ENCODE assay signal across 11 cellular contexts in the genomic region with DNA sequence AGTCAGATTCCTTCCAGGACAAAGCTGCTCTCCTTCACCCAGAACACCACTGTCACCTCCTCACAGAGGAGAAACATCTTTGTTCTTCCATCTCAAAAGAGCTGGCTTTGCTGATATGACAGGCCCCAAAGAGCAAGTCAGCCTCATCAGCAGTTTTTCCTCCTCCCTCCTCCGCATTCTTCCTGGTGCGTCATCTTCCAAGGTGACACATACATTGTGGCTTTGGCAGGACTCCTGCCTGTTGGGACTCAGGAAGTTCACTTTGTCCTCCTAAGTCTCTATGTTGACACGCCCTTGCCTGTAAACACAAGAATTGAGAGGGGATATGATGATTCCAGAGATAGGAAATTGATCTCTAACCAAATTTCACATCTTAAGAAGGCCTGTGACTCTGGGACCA. TPM values are rescaled to one million over a fixed set of nuclear protein-coding genes. Genes with fewer than 3 reads are reported as not detected.
DNase-seq lines count a peak whose midpoint lies in the region; FAIRE-seq and TF ChIP-seq lines count a peak whose summit lies in the region.
"Not testable (repeated sequence)": the region's sequence is repeated elsewhere in the genome, so short reads cannot be mapped to it uniquely, and the experiment has no call there.
"Had no signal": no experiment of that assay in that cellular context is flagged by ENCODE, and none has a peak within 500 bp of the region (broad histone marks: within the 10 kb centered on the region; RNA-seq: fewer than 3 reads in every experiment).

No MANE protein-coding gene starts in this region.

- peaks cover 14% of the 10 kb centered on the region for H3K27me3 ChIP-seq in GM23248 (replicated peaks; ENCODE audit: insufficient read depth)
- not testable (repeated sequence) for H3K27me3 ChIP-seq in keratinocyte (ENCODE audit: control insufficient read depth, extremely low read depth, insufficient read depth, low read length); prostate gland (replicated peaks; ENCODE audit: insufficient read depth)

- not testable (repeated sequence) for H3K36me3 ChIP-seq in GM23248 (ENCODE audit: low read depth); keratinocyte (ENCODE audit: control insufficient read depth in 2 of 2, extremely low read depth in 1 of 2, insufficient read depth in 2 of 2, low read length in 2 of 2); prostate gland

- H3K27ac Mint-ChIP-seq in T-helper 1 cell treated with Interleukin-12 subunit alpha and Interleukin-12 subunit beta and Interleukin-4 antibody, amounts not matched to agents 30 μg/mL and 1 μg/mL, for 36 hours: peak overlapping the region; percentile 8

- H3K9me2 ChIP-seq in GM23248 (ENCODE audit: insufficient read depth): not testable (repeated sequence)

- H3K4me3 Mint-ChIP-seq in T-helper 1 cell treated with Interleukin-12 subunit alpha and Interleukin-12 subunit beta and Interleukin-4 antibody, amounts not matched to agents 30 μg/mL and 1 μg/mL, for 36 hours: peak overlapping the region; percentile 14

- intact Hi-C loops in prostate gland (cut with DNase I): not testable (repeated sequence)

- not testable (repeated sequence) for H3K9ac ChIP-seq in GM23248; keratinocyte (ENCODE audit: control insufficient read depth, extremely low read depth, insufficient read depth, low read length)

- not testable (repeated sequence) for H3K79me2 ChIP-seq in GM23248 (ENCODE audit: insufficient read depth); keratinocyte (ENCODE audit: control insufficient read depth, insufficient read depth, low read length)

- DNase-seq in AG08395 (ENCODE audit: low spot score) (peak; percentile 54), GM23248 (peak; percentile 82), LoVo (ENCODE audit: low spot score) (peak; percentile 68), astrocyte of the spinal cord (ENCODE audit: low read depth, low spot score) (peak; percentile 51), fibroblast of gingiva (ENCODE audit: low read depth) (peak; percentile 27), keratinocyte (ENCODE audit: low read depth, low spot score) (peak; percentile 46), prostate gland (ENCODE audit: low spot score) (peak; percentile 73)

- H3K9me3 Mint-ChIP-seq in T-helper 1 cell treated with Interleukin-12 subunit alpha and Interleukin-12 subunit beta and Interleukin-4 antibody, amounts not matched to agents 30 μg/mL and 1 μg/mL, for 36 hours: not testable (repeated sequence)

- H3K4me1 Mint-ChIP-seq in T-helper 1 cell treated with Interleukin-12 subunit alpha and Interleukin-12 subunit beta and Interleukin-4 antibody, amounts not matched to agents 30 μg/mL and 1 μg/mL, for 36 hours (ENCODE audit: low read depth): peaks cover 20% of the 10 kb centered on the region

- TF ChIP-seq CTCF in astrocyte of the spinal cord (IDR thresholded peaks at IDR 0.05; ENCODE audit: low read depth, low read length); keratinocyte (optimal IDR thresholded peaks at IDR 0.05 in 1 of 3, IDR thresholded peaks at IDR 0.05 in 1 of 3, conservative IDR thresholded peaks at IDR 0.05 in 1 of 3; ENCODE audit: extremely low read depth in 1 of 3, insufficient read depth in 2 of 3, low read length in 3 of 3); prostate gland (IDR thresholded peaks at IDR 0.05): not testable (repeated sequence)

- H3K9me1 ChIP-seq in keratinocyte (ENCODE audit: control insufficient read depth, extremely low read depth, insufficient read depth, low read length): not testable (repeated sequence)

- not testable (repeated sequence) for H3K27me3 Mint-ChIP-seq in T-helper 1 cell treated with Interleukin-12 subunit alpha and Interleukin-12 subunit beta and Interleukin-4 antibody, amounts not matched to agents 30 μg/mL and 1 μg/mL, for 36 hours (ENCODE audit: low read depth)

- in situ Hi-C loops in GM23248 (cut with MboI); astrocyte of the spinal cord (cut with HindIII; ENCODE audit: low sequenced_read_pairs): not testable (repeated sequence)

- not testable (repeated sequence) for H3K4me3 ChIP-seq in GM23248; astrocyte of the spinal cord (ENCODE audit: low read depth, low read length); keratinocyte (ENCODE audit: control insufficient read depth in 2 of 3, extremely low read depth in 1 of 3, insufficient read depth in 2 of 3, low read depth in 1 of 3, low read length in 3 of 3); prostate gland

- not testable (repeated sequence) for H3K9me3 ChIP-seq in GM23248 (ENCODE audit: low read depth); keratinocyte (ENCODE audit: control insufficient read depth, low read depth, low read length); prostate gland

- not testable (repeated sequence) for H3K36me3 Mint-ChIP-seq in T-helper 1 cell treated with Interleukin-12 subunit alpha and Interleukin-12 subunit beta and Interleukin-4 antibody, amounts not matched to agents 30 μg/mL and 1 μg/mL, for 36 hours (ENCODE audit: low read depth)

- not testable (repeated sequence) for H3K4me1 ChIP-seq in GM23248 (ENCODE audit: insufficient read depth); keratinocyte (ENCODE audit: control insufficient read depth, extremely low read depth, insufficient read depth, low read length); prostate gland (replicated peaks)

- not testable (repeated sequence) for H3F3A ChIP-seq in GM23248 (ENCODE audit: insufficient read depth)

- TF ChIP-seq POLR2A in prostate gland (IDR thresholded peaks at IDR 0.05): not testable (repeated sequence)

- FAIRE-seq in keratinocyte (lab: Jason Lieb, UNC): peak; percentile 76

- 31 to 38% methylated on average over 3 of the region's 3 CpGs for WGBS in GM23248 (ENCODE audit: low coverage in 1 of 2, low lambda C conversion rate in 2 of 2, missing lambda C conversion rate in 2 of 2), 2 experiments
- 25% methylated on average over 3 of the region's 3 CpGs for WGBS in prostate gland

- H4K20me1 ChIP-seq in GM23248 (ENCODE audit: insufficient read depth); keratinocyte (ENCODE audit: control insufficient read depth, extremely low read depth, insufficient read depth, low read length): not testable (repeated sequence)

- H3K4me2 ChIP-seq in GM23248 (ENCODE audit: unreplicated experiment); keratinocyte (ENCODE audit: control insufficient read depth, extremely low read depth, insufficient read depth, low read depth, low read length): not testable (repeated sequence)

- H3K27ac ChIP-seq in GM23248; keratinocyte (ENCODE audit: control insufficient read depth, insufficient read depth, low read length): not testable (repeated sequence)
- peak overlapping the region; percentile 53 to 78 for H3K27ac ChIP-seq in prostate gland

- dilution Hi-C loops in keratinocyte (cut with MboI; ENCODE audit: extremely low pct_ligation_motif_present, low sequenced_read_pairs): not testable (repeated sequence)

- not testable (repeated sequence) for H2AFZ ChIP-seq in GM23248; keratinocyte (ENCODE audit: control insufficient read depth, low read length)

RNA-seq across cellular contexts. Expression of a gene that starts 23.1 kb away (rescaled TPM):
- total RNA-seq in GM23248 (2014; rRNA removed; shearing (Covaris generic)): not detected in 2 replicates
- not detected in 2 replicates for polyA plus RNA-seq in GM23248 (2016; fragmentation: Nextera tagmentation; extraction: Ambion mirVana)
- polyA plus RNA-seq in keratinocyte: not detected in 3 replicates
- not detected for polyA plus RNA-seq in keratinocyte (2011; ENCODE audit: low read depth)
- polyA plus RNA-seq in keratinocyte (2011; cell fraction: cytosol; rRNA removed): not detected in 2 replicates
- polyA plus RNA-seq in keratinocyte (2011; cell fraction: nucleus; rRNA removed): not detected in 2 replicates
- polyA plus RNA-seq in keratinocyte (2012; ENCODE audit: low replicate concordance): not detected in 2 replicates
- polyA minus RNA-seq in keratinocyte: not detected in 3 replicates
- not detected for polyA minus RNA-seq in keratinocyte (2011; cell fraction: cytosol; rRNA and poly(A)+ RNA removed)
- not detected in 2 replicates for polyA minus RNA-seq in keratinocyte (2011; cell fraction: nucleus; rRNA and poly(A)+ RNA removed)
- total RNA-seq in prostate gland: 1 to 10 TPM in 1 of 2 donors, not detected in 1; 1.4 TPM
- total RNA-seq: activated naive CD4-positive, alpha-beta T cell treated with anti-CD3 and anti-CD28 coated beads for 36 hours; epithelial cell of proximal tubule; right cardiac atrium had no signal
- polyA plus RNA-seq: right cardiac atrium had no signal

Comparison
In these comparisons a context has a peak if more than half of its experiments do, and no peak if none do; other contexts are left out.
1. DNase-seq: peak in every context shown above with its lines; median percentile 82 in GM23248; 73 in prostate gland; 68 in LoVo; 54 in AG08395; 51 in astrocyte of the spinal cord; 46 in keratinocyte; 27 in fibroblast of gingiva.